15 cellular contexts compared by ENCODE assay signal in genomic region chr15:34581043-34581365, GRCh38. TPM values are rescaled to one million over a fixed set of nuclear protein-coding genes. Genes with fewer than 3 reads are reported as not detected.
A peak's percentile ranks its signal among the peaks of the same experiment; 100 is the strongest.
DNase-seq lines count a peak whose midpoint lies in the region; ATAC-seq and TF ChIP-seq lines count a peak whose summit lies in the region.
"Had no signal": no experiment of that assay in that cellular context is flagged by ENCODE, and none has a peak within 500 bp of the region (broad histone marks: within the 10 kb centered on the region; RNA-seq: fewer than 3 reads in every experiment).

No MANE protein-coding gene starts in this region.

- no peaks in the 10 kb centered on the region for H3K36me3 Mint-ChIP-seq in T-helper 17 cell (ENCODE audit: low read depth)
- no peaks in the 10 kb centered on the region for H3K36me3 Mint-ChIP-seq in progenitor cell of endocrine pancreas (ENCODE audit: insufficient read depth)

- H3K27me3 ChIP-seq in left ventricle myocardium inferior (ENCODE audit: low read depth), result peaks cover 31% of the 10 kb centered on the region
- H3K27me3 ChIP-seq in endocrine pancreas (ENCODE audit: control insufficient read depth, insufficient read depth, low read length), result no peaks in the 10 kb centered on the region
- H3K27me3 ChIP-seq: MG63, tibial artery had no signal

- H3K27ac ChIP-seq in left ventricle myocardium inferior (replicated peaks), result peak overlapping the region; percentile 77
- H3K27ac ChIP-seq: tibial artery had no signal

- peaks cover 4% of the 10 kb centered on the region for H3K27me3 Mint-ChIP-seq in T-helper 17 cell
- H3K27me3 Mint-ChIP-seq in progenitor cell of endocrine pancreas, result peaks cover 18% of the 10 kb centered on the region

- no peak overlapping the region for H3K4me3 ChIP-seq in left ventricle myocardium inferior
- H3K4me3 ChIP-seq in endocrine pancreas (ENCODE audit: control insufficient read depth, insufficient read depth, low read length), result no peak overlapping the region
- H3K4me3 ChIP-seq: MG63, smooth muscle cell, tibial artery had no signal

- H3K4me1 ChIP-seq in left ventricle myocardium inferior, result peaks cover 40% of the 10 kb centered on the region
- H3K4me1 ChIP-seq in endocrine pancreas (ENCODE audit: control insufficient read depth, insufficient read depth, low read length), result no peaks in the 10 kb centered on the region

- H3K36me3 ChIP-seq in left ventricle myocardium inferior (no peaks in the 10 kb centered on the region), endocrine pancreas (ENCODE audit: control insufficient read depth, insufficient read depth, low read length) (no peaks in the 10 kb centered on the region)
- H3K36me3 ChIP-seq: MG63, tibial artery had no signal

- H3K9me3 ChIP-seq in left ventricle myocardium inferior (replicated peaks) (no peaks in the 10 kb centered on the region), T-helper 17 cell (ENCODE audit: control insufficient read depth, low read length, poor library complexity, severe bottlenecking) (no peaks in the 10 kb centered on the region), endocrine pancreas (ENCODE audit: control insufficient read depth, low read length) (no peaks in the 10 kb centered on the region)
- H3K9me3 ChIP-seq: MG63, tibial artery had no signal

- DNase-seq in left ventricle myocardium inferior (no peak), Right ventricle myocardium inferior (ENCODE audit: missing footprints) (no peak), T-helper 17 cell (no peak), progenitor cell of endocrine pancreas (ENCODE audit: low spot score, unreplicated experiment) (no peak), DMS 273 (lab: John Stamatoyannopoulos, UW; ENCODE audit: unreplicated experiment) (no peak)
- DNase-seq in stimulated activated CD8-positive, alpha-beta memory T cell treated with anti-CD3 and anti-CD28 coated beads, Interleukin-4, amount 100 ng/mL, for 48 hours, result no peak
- DNase-seq in activated CD4-positive, CD25-positive, alpha-beta regulatory T cell (lab: John Stamatoyannopoulos, UW), result no peak
- DNase-seq: GF-D8; MG63; NCI-H345; NK-92 treated with Interleukin-12 subunit alpha and Interleukin-12 subunit beta, amount 100 ng/mL, for 24 hours; tibial artery had no signal

- peak overlapping the region; percentile 66 for H3K9ac ChIP-seq in endocrine pancreas (ENCODE audit: control insufficient read depth, insufficient read depth, low read length)

- intact Hi-C loops in left ventricle myocardium inferior (cut with micrococcal nuclease) (no loop called here), Right ventricle myocardium inferior (cut with DNase I) (loop anchor here (10.0 kb wide), 2 partner anchors 56 to 516 kb away; no protein-coding TSS in a partner anchor)

- H3K27ac Mint-ChIP-seq in T-helper 17 cell (no peak overlapping the region), progenitor cell of endocrine pancreas (no peak overlapping the region)

- H3K9me3 Mint-ChIP-seq in progenitor cell of endocrine pancreas (ENCODE audit: low read depth), result no peaks in the 10 kb centered on the region

- no peak for TF ChIP-seq CTCF in left ventricle myocardium inferior (IDR thresholded peaks at IDR 0.05; ENCODE audit: borderline replicate concordance)
- no peak for TF ChIP-seq CTCF in progenitor cell of endocrine pancreas (IDR thresholded peaks at IDR 0.05; ENCODE audit: unreplicated experiment)

- H3K4me1 Mint-ChIP-seq in T-helper 17 cell (peaks cover 42% of the 10 kb centered on the region), progenitor cell of endocrine pancreas (ENCODE audit: low read depth) (peaks cover 12% of the 10 kb centered on the region)

- H3K4me3 Mint-ChIP-seq in T-helper 17 cell (peak overlapping the region; percentile 52), progenitor cell of endocrine pancreas (ENCODE audit: low read depth) (peak overlapping the region; percentile 80)

- ATAC-seq in Right ventricle myocardium inferior, result no peak
- no peak for ATAC-seq in T-helper 17 cell
- ATAC-seq: left colon had no signal

RNA-seq across cellular contexts. Expression of gene GOLGA8B, which starts 2.4 kb away (rescaled TPM):
- total RNA-seq in left ventricle myocardium inferior (11.8 TPM), Right ventricle myocardium inferior (7.1 TPM), T-helper 17 cell (100 to 1,000 TPM; 428 to 475 TPM), progenitor cell of endocrine pancreas (104 and 123 TPM in 2 replicates)
